ENCODE assay signal across 8 cellular contexts in genomic region chr5:73201547-73202513, GRCh38. TPM values are rescaled to one million over a fixed set of nuclear protein-coding genes. Genes with fewer than 3 reads are reported as not detected.
DNase-seq lines count a peak whose midpoint lies in the region; ATAC-seq and TF ChIP-seq lines count a peak whose summit lies in the region.

No MANE protein-coding gene starts in this region.

- H3K27ac ChIP-seq in OCI-LY3 (ENCODE audit: low read length) (no peak overlapping the region), esophagus muscularis mucosa (replicated peaks in 1 of 4) (no peak overlapping the region)
- no peak overlapping the region for H3K27ac ChIP-seq in naive thymus-derived CD4-positive, alpha-beta T cell (ENCODE audit: low read depth, low read length)

- H3K4me1 ChIP-seq in OCI-LY3 (ENCODE audit: low read length) (peaks cover 6% of the 10 kb centered on the region), esophagus muscularis mucosa (peaks cover 5 to 8% (median 7%) of the 10 kb centered on the region in 4 donors)
- no peaks in the 10 kb centered on the region for H3K4me1 ChIP-seq in naive thymus-derived CD4-positive, alpha-beta T cell (ENCODE audit: control insufficient read depth in 2 of 2, insufficient read depth in 2 of 2, low read length in 2 of 2)

- intact Hi-C loops in esophagus muscularis mucosa (cut with DNase I), result loop anchor here (5.0 kb wide), 1 partner anchor 120 kb away; no protein-coding TSS in a partner anchor
- intact Hi-C loops in naive thymus-derived CD4-positive, alpha-beta T cell (cut with micrococcal nuclease), result loop anchor here (1.0 to 2.0 kb wide), 6 partner anchors 67 to 835 kb away; no protein-coding TSS in a partner anchor

- H3K9me3 Mint-ChIP-seq in naive thymus-derived CD4-positive, alpha-beta T cell, result peaks cover 0 to 9% (median 4%) of the 10 kb centered on the region in 11 donors

- no peak for TF ChIP-seq POLR2A in esophagus muscularis mucosa (IDR thresholded peaks at IDR 0.05; ENCODE audit: low read depth)

- CTCF ChIA-PET in naive thymus-derived CD4-positive, alpha-beta T cell (lab: Charles Lee), result interaction anchor here (0.6 to 1.0 kb wide), 3 partner anchors 118 to 591 kb away, joined by 3 read pairs; no protein-coding TSS in a partner anchor

- H3K79me2 ChIP-seq in OCI-LY3 (ENCODE audit: low read length), result no peaks in the 10 kb centered on the region

- H3K4me3 ChIP-seq in OCI-LY3 (ENCODE audit: low read length) (peak overlapping the region; percentile 77), esophagus muscularis mucosa (no peak overlapping the region)
- H3K4me3 ChIP-seq in naive thymus-derived CD4-positive, alpha-beta T cell (ENCODE audit: low read length), result no peak overlapping the region

- peaks cover 70% of the 10 kb centered on the region for H3K27me3 ChIP-seq in OCI-LY3 (ENCODE audit: low read depth, low read length)
- peaks cover 0 to 32% (median 0%) of the 10 kb centered on the region in 4 donors for H3K27me3 ChIP-seq in esophagus muscularis mucosa
- H3K27me3 ChIP-seq in naive thymus-derived CD4-positive, alpha-beta T cell (ENCODE audit: control insufficient read depth in 2 of 2, insufficient read depth in 2 of 2, low read length in 2 of 2), result peaks cover 0 to 11% of the 10 kb centered on the region in 2 donors

- H3K9me3 ChIP-seq in OCI-LY3 (ENCODE audit: insufficient read depth, low read length), result no peaks in the 10 kb centered on the region
- H3K9me3 ChIP-seq in esophagus muscularis mucosa, result no peaks in the 10 kb centered on the region
- H3K9me3 ChIP-seq in naive thymus-derived CD4-positive, alpha-beta T cell (ENCODE audit: control insufficient read depth in 2 of 3, low read length in 3 of 3), result no peaks in the 10 kb centered on the region

- H3K4me2 ChIP-seq in OCI-LY3 (ENCODE audit: low read length), result peak overlapping the region; percentile 95

- no peak for TF ChIP-seq EP300 in esophagus muscularis mucosa (IDR thresholded peaks at IDR 0.05)

- H2AFZ ChIP-seq in OCI-LY3 (ENCODE audit: low read depth, low read length), result no peak overlapping the region

- no peak overlapping the region for H3K9ac ChIP-seq in OCI-LY3 (ENCODE audit: low read length)

- H3K4me1 Mint-ChIP-seq in naive thymus-derived CD4-positive, alpha-beta T cell, result peaks cover 0 to 5% (median 3%) of the 10 kb centered on the region in 7 donors

- peaks cover 42 to 76% (median 63%) of the 10 kb centered on the region in 5 donors for H3K27me3 Mint-ChIP-seq in naive thymus-derived CD4-positive, alpha-beta T cell

- peak overlapping the region in 1 of 9 donors; percentile 15 for H3K27ac Mint-ChIP-seq in naive thymus-derived CD4-positive, alpha-beta T cell

- H4K20me1 ChIP-seq in OCI-LY3 (ENCODE audit: insufficient read depth, low read length), result no peaks in the 10 kb centered on the region

- POLR2A ChIA-PET in naive thymus-derived CD4-positive, alpha-beta T cell (lab: Charles Lee), result no interaction called here

- DNase-seq in GM03348 (ENCODE audit: low spot score) (peak; percentile 91), activated T-cell treated with anti-CD3 and anti-CD28 coated beads for 24 hours (ENCODE audit: low read depth) (peak; percentile 56), esophagus muscularis mucosa (ENCODE audit: extremely low spot score) (peak; percentile 91)
- peak; percentile 32 to 72 (median 59) for DNase-seq in naive thymus-derived CD4-positive, alpha-beta T cell
- peak; percentile 18 to 68 (median 54) for DNase-seq in stimulated activated naive CD4-positive, alpha-beta T cell (lab: John Stamatoyannopoulos, UW)

- peak; percentile 72 for ATAC-seq in HG02970 (IDR thresholded peaks at IDR 0.05; ENCODE audit: low FRiP score, unreplicated experiment)
- peak; percentile 84 for ATAC-seq in naive thymus-derived CD4-positive, alpha-beta T cell
- ATAC-seq in HG02973 (IDR thresholded peaks at IDR 0.05; ENCODE audit: unreplicated experiment), result no peak

- TF ChIP-seq CTCF in OCI-LY3 (IDR thresholded peaks at IDR 0.05; ENCODE audit: low read depth, low read length), result peak; percentile 68
- TF ChIP-seq CTCF in esophagus muscularis mucosa (IDR thresholded peaks at IDR 0.05), result peak; percentile 60 to 81 (median 67)

- H3K36me3 Mint-ChIP-seq in naive thymus-derived CD4-positive, alpha-beta T cell, result peaks cover 0 to 6% (median 0%) of the 10 kb centered on the region in 5 donors

- no peaks in the 10 kb centered on the region for H3K36me3 ChIP-seq in OCI-LY3 (replicated peaks; ENCODE audit: low read depth, low read length)
- H3K36me3 ChIP-seq in esophagus muscularis mucosa, result no peaks in the 10 kb centered on the region
- no peaks in the 10 kb centered on the region for H3K36me3 ChIP-seq in naive thymus-derived CD4-positive, alpha-beta T cell (ENCODE audit: control insufficient read depth in 2 of 3, insufficient read depth in 3 of 3, low read length in 3 of 3)

- peak overlapping the region in 5 of 10 donors; percentile 29 to 62 (median 51) for H3K4me3 Mint-ChIP-seq in naive thymus-derived CD4-positive, alpha-beta T cell

- WGBS in esophagus muscularis mucosa, result 29% methylated on average over 19 of the region's 34 CpGs

RNA-seq across cellular contexts. Expression of gene TMEM174, which starts 28.8 kb away (rescaled TPM):
- total RNA-seq in esophagus muscularis mucosa, result not detected
- not detected for total RNA-seq in naive thymus-derived CD4-positive, alpha-beta T cell
- polyA plus RNA-seq in naive thymus-derived CD4-positive, alpha-beta T cell, result not detected
